ENCODE assay signal across 1 cellular context in the genomic region with DNA sequence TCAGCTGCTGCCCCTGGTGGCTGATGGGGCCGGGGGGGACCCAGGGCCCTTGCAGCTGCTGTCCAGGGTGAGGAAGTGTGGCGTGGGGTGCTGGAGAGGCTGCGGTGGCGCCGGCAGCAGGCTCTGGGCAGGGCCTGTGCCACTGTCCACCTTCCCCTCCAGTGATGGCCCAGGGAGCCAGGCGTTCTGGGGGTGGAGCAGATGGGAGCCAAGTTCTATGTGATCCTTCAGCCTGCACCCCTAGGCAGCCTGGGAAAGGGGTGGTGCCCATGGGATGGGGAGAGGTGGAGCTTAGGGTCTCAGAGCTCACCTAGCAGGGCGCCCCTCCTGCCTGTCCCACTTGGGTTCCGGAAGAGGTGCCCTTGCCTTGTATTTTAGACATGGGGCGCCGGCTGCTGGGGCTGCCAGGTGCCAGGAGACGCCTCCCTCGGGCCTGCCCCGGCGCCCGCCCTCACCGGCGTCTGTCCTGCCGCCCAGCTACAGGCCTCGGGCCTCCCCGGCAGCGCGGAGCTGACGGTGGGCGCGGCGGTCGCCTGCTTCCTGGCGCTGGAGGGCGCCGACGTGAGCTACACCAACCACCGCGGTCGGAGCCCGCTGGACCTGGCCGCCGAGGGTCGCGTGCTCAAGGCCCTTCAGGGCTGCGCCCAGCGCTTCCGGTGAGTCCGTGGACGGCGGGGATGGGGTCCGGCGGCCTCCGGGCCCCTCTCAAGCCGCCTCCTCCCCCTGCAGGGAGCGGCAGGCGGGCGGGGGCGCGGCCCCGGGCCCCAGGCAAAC.
TF ChIP-seq lines count a peak whose summit lies in the region.

No MANE protein-coding gene starts in this region.

TF ChIP-seq in K562, 482 proteins besides CTCF, POLR2A, EP300 and RAD21:
- TF ChIP-seq, protein P1, sequence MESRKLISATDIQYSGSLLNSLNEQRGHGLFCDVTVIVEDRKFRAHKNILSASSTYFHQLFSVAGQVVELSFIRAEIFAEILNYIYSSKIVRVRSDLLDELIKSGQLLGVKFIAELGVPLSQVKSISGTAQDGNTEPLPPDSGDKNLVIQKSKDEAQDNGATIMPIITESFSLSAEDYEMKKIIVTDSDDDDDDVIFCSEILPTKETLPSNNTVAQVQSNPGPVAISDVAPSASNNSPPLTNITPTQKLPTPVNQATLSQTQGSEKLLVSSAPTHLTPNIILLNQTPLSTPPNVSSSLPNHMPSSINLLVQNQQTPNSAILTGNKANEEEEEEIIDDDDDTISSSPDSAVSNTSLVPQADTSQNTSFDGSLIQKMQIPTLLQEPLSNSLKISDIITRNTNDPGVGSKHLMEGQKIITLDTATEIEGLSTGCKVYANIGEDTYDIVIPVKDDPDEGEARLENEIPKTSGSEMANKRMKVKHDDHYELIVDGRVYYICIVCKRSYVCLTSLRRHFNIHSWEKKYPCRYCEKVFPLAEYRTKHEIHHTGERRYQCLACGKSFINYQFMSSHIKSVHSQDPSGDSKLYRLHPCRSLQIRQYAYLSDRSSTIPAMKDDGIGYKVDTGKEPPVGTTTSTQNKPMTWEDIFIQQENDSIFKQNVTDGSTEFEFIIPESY (CRISPR knock-in tag; IDR thresholded peaks at IDR 0.05) = peak; percentile 68
- TF ChIP-seq HMG20A (CRISPR knock-in tag; conservative IDR thresholded peaks at IDR 0.05) = no peak
- TF ChIP-seq CCNT2 (IDR thresholded peaks at IDR 0.05; ENCODE audit: borderline replicate concordance, extremely low read depth, insufficient read length, low read depth, low read length) = no peak
